Comparison of ENCODE assay signal across 9 cellular contexts in the genomic region with DNA sequence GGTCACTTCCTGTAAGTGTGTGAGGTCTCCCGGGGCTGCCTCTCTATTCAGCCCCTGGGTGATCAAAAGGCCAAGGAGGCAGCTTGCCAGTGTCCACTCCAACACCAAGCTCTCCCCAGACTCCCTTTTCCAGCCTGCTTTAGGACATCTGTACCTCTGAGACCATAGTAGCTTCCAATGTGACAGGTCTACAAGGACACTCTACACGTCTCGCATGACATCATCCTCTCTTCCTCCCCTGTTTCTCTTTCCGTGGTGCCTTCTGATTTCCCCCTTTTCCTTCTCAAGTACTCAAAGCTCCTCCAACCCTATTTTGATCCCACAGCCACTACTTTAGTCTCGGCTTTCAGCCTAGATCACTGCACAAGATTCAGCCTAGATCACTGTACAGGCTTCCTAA. TPM values are rescaled to one million over a fixed set of nuclear protein-coding genes. Genes with fewer than 3 reads are reported as not detected.
DNase-seq lines count a peak whose midpoint lies in the region; ATAC-seq and TF ChIP-seq lines count a peak whose summit lies in the region.
"Had no signal": no experiment of that assay in that cellular context is flagged by ENCODE, and none has a peak within 500 bp of the region (broad histone marks: within the 10 kb centered on the region; RNA-seq: fewer than 3 reads in every experiment).

No MANE protein-coding gene starts in this region.

- H3K4me2 ChIP-seq in trophoblast cell (ENCODE audit: low read length), result no peak overlapping the region

- no peak overlapping the region for H2BK120ac ChIP-seq in trophoblast cell (ENCODE audit: insufficient read depth, low read length, poor library complexity)

- H3K4me3 Mint-ChIP-seq in activated CD4-positive, alpha-beta memory T cell treated with anti-CD3 and anti-CD28 coated beads, Interleukin-2, amount 10 ng/mL, durations not matched to agents 7 days and 5 days, result peak overlapping the region; percentile 96

- peaks cover 2% of the 10 kb centered on the region for H3K79me1 ChIP-seq in trophoblast cell (ENCODE audit: low read length)

- no peak overlapping the region for H2AK5ac ChIP-seq in trophoblast cell (ENCODE audit: low read length)

- no peak overlapping the region for H3K9ac ChIP-seq in trophoblast cell (ENCODE audit: low read length)

- H3K27ac ChIP-seq in spleen (peak overlapping the region in 6 of 8 donors; percentile 69 to 85 (median 76)), trophoblast cell (ENCODE audit: low read depth, low read length) (no peak overlapping the region)
- H3K27ac ChIP-seq: 22Rv1 had no signal

- no peak overlapping the region for H4K12ac ChIP-seq in trophoblast cell (ENCODE audit: low read depth, low read length)

- TF ChIP-seq POLR2A in spleen (IDR thresholded peaks at IDR 0.05), result no peak

- POLR2A ChIA-PET in activated CD4-positive, alpha-beta memory T cell treated with anti-CD3 and anti-CD28 coated beads, Interleukin-2, amount 10 ng/mL, durations not matched to agents 7 days and 5 days (lab: Charles Lee), result interaction anchor here (1.0 to 1.7 kb wide), 9 partner anchors 10 to 81 kb away, joined by 3 to 8 read pairs (median 4); no protein-coding TSS in a partner anchor

- no peaks in the 10 kb centered on the region for H3K79me2 ChIP-seq in trophoblast cell (ENCODE audit: control insufficient read depth, insufficient read depth, low read length, poor library complexity)

- peak; percentile 34 for DNase-seq in DMS 273 (lab: John Stamatoyannopoulos, UW; ENCODE audit: unreplicated experiment)
- no peak for DNase-seq in DMS 273 treated with DMSO at 0.1 percent for 48 hours (lab: John Stamatoyannopoulos, UW)
- DNase-seq in activated CD4-positive, alpha-beta memory T cell treated with anti-CD3 and anti-CD28 coated beads, Interleukin-2, amount 10 ng/mL, durations not matched to agents 7 days and 5 days, result no peak
- no peak for DNase-seq in spleen
- no peak for DNase-seq in trophoblast cell
- DNase-seq in stimulated activated naive CD4-positive, alpha-beta T cell (lab: John Stamatoyannopoulos, UW), result no peak

- H3K9me3 Mint-ChIP-seq in activated CD4-positive, alpha-beta memory T cell treated with anti-CD3 and anti-CD28 coated beads, Interleukin-2, amount 10 ng/mL, durations not matched to agents 7 days and 5 days, result no peaks in the 10 kb centered on the region

- H3K27me3 ChIP-seq in spleen (replicated peaks in 1 of 7) (no peaks in the 10 kb centered on the region), trophoblast cell (ENCODE audit: insufficient read depth, low read length) (peaks cover 16% of the 10 kb centered on the region)

- peak overlapping the region; percentile 67 for H3K4me3 ChIP-seq in iPS-18c (ENCODE audit: insufficient read depth, low read depth, low read length)
- H3K4me3 ChIP-seq in spleen, result peak overlapping the region in 6 of 8 donors; percentile 64 to 87 (median 70)
- H3K4me3 ChIP-seq in trophoblast cell (ENCODE audit: low read depth, low read length), result no peak overlapping the region

- WGBS in spleen, 5 donors, result 37 to 48% (median 44%) methylated on average over 5 of the region's 5 CpGs
- WGBS in trophoblast cell (ENCODE audit: extremely low coverage, insufficient coverage, insufficient read length), result no CpG with 5 or more reads among the region's 5 CpGs

- ATAC-seq in GM18868 (IDR thresholded peaks at IDR 0.05; ENCODE audit: unreplicated experiment), result no peak

- no peak for TF ChIP-seq CTCF in spleen (IDR thresholded peaks at IDR 0.05 in 8 of 11, conservative IDR thresholded peaks at IDR 0.05 in 3 of 11)

- peaks cover 3% of the 10 kb centered on the region for H3K36me3 Mint-ChIP-seq in activated CD4-positive, alpha-beta memory T cell treated with anti-CD3 and anti-CD28 coated beads, Interleukin-2, amount 10 ng/mL, durations not matched to agents 7 days and 5 days (ENCODE audit: low read depth)

- H3K27ac Mint-ChIP-seq in activated CD4-positive, alpha-beta memory T cell treated with anti-CD3 and anti-CD28 coated beads, Interleukin-2, amount 10 ng/mL, durations not matched to agents 7 days and 5 days, result no peak overlapping the region

- H3K14ac ChIP-seq in trophoblast cell (ENCODE audit: low read length), result no peak overlapping the region

- no peak overlapping the region for H2BK12ac ChIP-seq in trophoblast cell (ENCODE audit: low read length)

- H3K4me1 ChIP-seq in spleen (peaks cover 17 to 64% (median 46%) of the 10 kb centered on the region in 6 donors), trophoblast cell (ENCODE audit: control insufficient read depth in 1 of 2, insufficient read depth in 2 of 2, low read length in 2 of 2) (peaks cover 12 to 14% of the 10 kb centered on the region in 2 experiments)

- no peak overlapping the region for H3K23ac ChIP-seq in trophoblast cell (ENCODE audit: low read length)

- no peak overlapping the region for H4K91ac ChIP-seq in trophoblast cell (ENCODE audit: low read depth, low read length)

- peaks cover 59% of the 10 kb centered on the region for H3K4me1 Mint-ChIP-seq in activated CD4-positive, alpha-beta memory T cell treated with anti-CD3 and anti-CD28 coated beads, Interleukin-2, amount 10 ng/mL, durations not matched to agents 7 days and 5 days

- H2BK5ac ChIP-seq in trophoblast cell (ENCODE audit: low read depth, low read length, poor library complexity), result no peak overlapping the region

- H3K36me3 ChIP-seq in spleen (peaks cover 0 to 8% (median 3%) of the 10 kb centered on the region in 6 donors), trophoblast cell (ENCODE audit: control insufficient read depth in 1 of 2, insufficient read depth in 2 of 2, low read length in 2 of 2) (no peaks in the 10 kb centered on the region)

- intact Hi-C loops in spleen (cut with DNase I; ENCODE audit: low total_unique reads), result loop anchor here (5.0 kb wide), 1 partner anchor 42 kb away; no protein-coding TSS in a partner anchor

- CTCF ChIA-PET in activated CD4-positive, alpha-beta memory T cell treated with anti-CD3 and anti-CD28 coated beads, Interleukin-2, amount 10 ng/mL, durations not matched to agents 7 days and 5 days (lab: Charles Lee), result interaction anchor here (0.6 to 7.4 kb wide), 13 partner anchors 8 to 316 kb away, joined by 3 to 94 read pairs (median 4); no protein-coding TSS in a partner anchor

- H3K18ac ChIP-seq in trophoblast cell (ENCODE audit: low read length), result no peak overlapping the region

- H2AFZ ChIP-seq in trophoblast cell (ENCODE audit: insufficient read depth, low read length, poor library complexity), result no peak overlapping the region

- H3K4ac ChIP-seq in trophoblast cell (ENCODE audit: low read depth, low read length), result no peak overlapping the region

- H3K9me3 ChIP-seq in iPS-18c (ENCODE audit: control insufficient read depth, insufficient read depth, low read length) (peaks cover 2% of the 10 kb centered on the region), spleen (no peaks in the 10 kb centered on the region), trophoblast cell (ENCODE audit: insufficient read depth, low read depth, low read length) (peaks cover 6% of the 10 kb centered on the region)

- no peaks in the 10 kb centered on the region for H3K27me3 Mint-ChIP-seq in activated CD4-positive, alpha-beta memory T cell treated with anti-CD3 and anti-CD28 coated beads, Interleukin-2, amount 10 ng/mL, durations not matched to agents 7 days and 5 days

- no peak overlapping the region for H4K8ac ChIP-seq in trophoblast cell (ENCODE audit: low read depth, low read length)

RNA-seq across cellular contexts. Expression of a gene that starts 26.4 kb away (rescaled TPM):
- 100 to 1,000 TPM; 318 to 346 TPM for total RNA-seq in activated CD4-positive, alpha-beta memory T cell treated with anti-CD3 and anti-CD28 coated beads, Interleukin-2, amount 10 ng/mL, durations not matched to agents 7 days and 5 days
- 100 to 1,000 TPM; 402 to 532 (median 496) TPM for total RNA-seq in spleen
- 100 to 1,000 TPM; 501 to 663 (median 577) TPM for polyA plus RNA-seq in spleen
- 0.15 and 0.29 TPM in 2 replicates for polyA plus RNA-seq in trophoblast cell (2013)
